In genomic region chr4:152676052-152676854, GRCh38 we compare ENCODE assay signal across 15 cellular contexts. TPM values are rescaled to one million over a fixed set of nuclear protein-coding genes. Genes with fewer than 3 reads are reported as not detected.
DNase-seq lines count a peak whose midpoint lies in the region; ATAC-seq and TF ChIP-seq lines count a peak whose summit lies in the region.
"Had no signal": no experiment of that assay in that cellular context is flagged by ENCODE, and none has a peak within 500 bp of the region (broad histone marks: within the 10 kb centered on the region; RNA-seq: fewer than 3 reads in every experiment).

No MANE protein-coding gene starts in this region.

- no peaks in the 10 kb centered on the region for H3K9me2 ChIP-seq in hepatocyte (replicated peaks; ENCODE audit: insufficient read depth)

- no peak for TF ChIP-seq POLR2A in prostate gland (IDR thresholded peaks at IDR 0.05)

- peak overlapping the region in 1 of 2 donors; percentile 51 for H3K27ac Mint-ChIP-seq in natural killer cell treated with Interleukin-12 subunit alpha and Interleukin-12 subunit beta and Interleukin-15 and Interleukin-18, amount 100 ng/mL, for 72 hours
- no peak overlapping the region for H3K27ac Mint-ChIP-seq in natural killer cell
- H3K27ac Mint-ChIP-seq in activated B cell treated with CpG ODN at 0.5 μM for 24 hours: peak overlapping the region; percentile 89

- TF ChIP-seq CTCF in natural killer cell (IDR thresholded peaks at IDR 0.05): no peak
- no peak for TF ChIP-seq CTCF in activated B cell treated with CpG ODN at 0.5 μM for 24 hours (IDR thresholded peaks at IDR 0.05)
- no peak for TF ChIP-seq CTCF in prostate gland (IDR thresholded peaks at IDR 0.05)
- no peak for TF ChIP-seq CTCF in hepatocyte (IDR thresholded peaks at IDR 0.05; ENCODE audit: poor library complexity)

- intact Hi-C loops in natural killer cell (cut with micrococcal nuclease): no loop called here
- intact Hi-C loops in activated B cell treated with CpG ODN at 0.5 μM for 24 hours (cut with micrococcal nuclease): loop anchor here (1.0 to 5.0 kb wide), 4 partner anchors 13 to 101 kb away; partner anchors contain the start of genes ARFIP1 and TIGD4
- intact Hi-C loops in prostate gland (cut with DNase I): no loop called here

- H4K20me1 ChIP-seq in hepatocyte (ENCODE audit: insufficient read depth, poor library complexity, severe bottlenecking): no peaks in the 10 kb centered on the region

- no peaks in the 10 kb centered on the region for H3K27me3 Mint-ChIP-seq in natural killer cell treated with Interleukin-12 subunit alpha and Interleukin-12 subunit beta and Interleukin-15 and Interleukin-18, amount 100 ng/mL, for 72 hours
- H3K27me3 Mint-ChIP-seq in natural killer cell (ENCODE audit: low read depth in 2 of 2) (no peaks in the 10 kb centered on the region), activated B cell treated with CpG ODN at 0.5 μM for 24 hours (no peaks in the 10 kb centered on the region)

- H3K27me3 ChIP-seq in prostate gland (replicated peaks; ENCODE audit: insufficient read depth): no peaks in the 10 kb centered on the region
- peaks cover 2% of the 10 kb centered on the region for H3K27me3 ChIP-seq in hepatocyte
- H3K27me3 ChIP-seq: upper lobe of left lung had no signal

- peaks cover 19 to 38% of the 10 kb centered on the region in 2 donors for H3K4me1 Mint-ChIP-seq in natural killer cell treated with Interleukin-12 subunit alpha and Interleukin-12 subunit beta and Interleukin-15 and Interleukin-18, amount 100 ng/mL, for 72 hours (ENCODE audit: low read depth in 2 of 2)
- H3K4me1 Mint-ChIP-seq in natural killer cell (peaks cover 12 to 32% of the 10 kb centered on the region in 2 donors), activated B cell treated with CpG ODN at 0.5 μM for 24 hours (peaks cover 83% of the 10 kb centered on the region)

- H3K4me3 ChIP-seq in prostate gland (no peak overlapping the region), hepatocyte (no peak overlapping the region)
- H3K4me3 ChIP-seq: skin epidermis, upper lobe of left lung had no signal

- H3K9me3 Mint-ChIP-seq in natural killer cell treated with Interleukin-12 subunit alpha and Interleukin-12 subunit beta and Interleukin-15 and Interleukin-18, amount 100 ng/mL, for 72 hours: no peaks in the 10 kb centered on the region
- H3K9me3 Mint-ChIP-seq in natural killer cell (no peaks in the 10 kb centered on the region), activated B cell treated with CpG ODN at 0.5 μM for 24 hours (no peaks in the 10 kb centered on the region)
- H3K9me3 Mint-ChIP-seq: H9 had no signal

- H3K36me3 ChIP-seq in prostate gland (no peaks in the 10 kb centered on the region), hepatocyte (replicated peaks; ENCODE audit: insufficient read depth, low read depth) (no peaks in the 10 kb centered on the region)
- H3K36me3 ChIP-seq: upper lobe of left lung had no signal

- H3K4me3 Mint-ChIP-seq in natural killer cell treated with Interleukin-12 subunit alpha and Interleukin-12 subunit beta and Interleukin-15 and Interleukin-18, amount 100 ng/mL, for 72 hours: peak overlapping the region; percentile 40
- no peak overlapping the region for H3K4me3 Mint-ChIP-seq in natural killer cell
- peak overlapping the region; percentile 75 for H3K4me3 Mint-ChIP-seq in activated B cell treated with CpG ODN at 0.5 μM for 24 hours
- H3K4me3 Mint-ChIP-seq: H9 had no signal

- no peaks in the 10 kb centered on the region for H3K79me2 ChIP-seq in hepatocyte

- no peak for DNase-seq in natural killer cell treated with Interleukin-12 subunit alpha and Interleukin-12 subunit beta and Interleukin-15 and Interleukin-18, amount 100 ng/mL, for 72 hours (ENCODE audit: low spot score)
- DNase-seq in natural killer cell (no peak), activated B cell treated with CpG ODN at 0.5 μM for 24 hours (no peak), prostate gland (ENCODE audit: low spot score) (no peak), NCI-H2029 treated with DMSO at 0.1 percent for 48 hours (lab: John Stamatoyannopoulos, UW) (no peak), EL (no peak), hepatocyte (ENCODE audit: low spot score) (no peak)
- DNase-seq: amniotic stem cell, cortex of kidney, H9, RPMI8226, T-helper 9 cell, upper lobe of left lung had no signal

- no peak overlapping the region for H3K4me2 ChIP-seq in hepatocyte

- H3K27ac ChIP-seq in prostate gland (no peak overlapping the region), hepatocyte (no peak overlapping the region)
- H3K27ac ChIP-seq: upper lobe of left lung had no signal

- CTCF ChIA-PET in activated B cell treated with CpG ODN at 0.5 μM for 24 hours (lab: Charles Lee): interaction anchor here (0.7 to 4.3 kb wide), 11 partner anchors 8 to 175 kb away, joined by 3 to 27 read pairs (median 4); no protein-coding TSS in a partner anchor

- H3K4me1 ChIP-seq in prostate gland (replicated peaks) (no peaks in the 10 kb centered on the region), hepatocyte (ENCODE audit: insufficient read depth) (no peaks in the 10 kb centered on the region)

- no peak overlapping the region for H2AFZ ChIP-seq in hepatocyte

- WGBS in prostate gland: 72% methylated on average over 3 of the region's 3 CpGs
- WGBS in hepatocyte (ENCODE audit: low lambda C conversion rate, missing lambda C conversion rate): 81% methylated on average over 3 of the region's 3 CpGs

- H3K36me3 Mint-ChIP-seq in natural killer cell treated with Interleukin-12 subunit alpha and Interleukin-12 subunit beta and Interleukin-15 and Interleukin-18, amount 100 ng/mL, for 72 hours: no peaks in the 10 kb centered on the region
- H3K36me3 Mint-ChIP-seq in natural killer cell (no peaks in the 10 kb centered on the region), activated B cell treated with CpG ODN at 0.5 μM for 24 hours (ENCODE audit: low read depth) (peaks cover 32% of the 10 kb centered on the region)

- POLR2A ChIA-PET in activated B cell treated with CpG ODN at 0.5 μM for 24 hours (lab: Charles Lee): interaction anchor here (0.7 to 10.1 kb wide), 11 partner anchors 7 to 451 kb away, joined by 3 to 152 read pairs (median 5); partner anchors contain the start of gene FBXW7

- H3K9me3 ChIP-seq in prostate gland (no peaks in the 10 kb centered on the region), hepatocyte (ENCODE audit: low read depth) (no peaks in the 10 kb centered on the region)
- H3K9me3 ChIP-seq: upper lobe of left lung had no signal

- ATAC-seq in natural killer cell treated with Interleukin-12 subunit alpha and Interleukin-12 subunit beta and Interleukin-15 and Interleukin-18, amount 100 ng/mL, for 72 hours: no peak
- no peak for ATAC-seq in natural killer cell
- ATAC-seq in HG02623 (IDR thresholded peaks at IDR 0.05; ENCODE audit: unreplicated experiment): peak; percentile 40
- peak; percentile 23 for ATAC-seq in activated B cell treated with CpG ODN at 0.5 μM for 24 hours (ENCODE audit: low read depth)

RNA-seq across cellular contexts. Expression of gene TMEM154, which starts 3.5 kb away (rescaled TPM):
- total RNA-seq in natural killer cell treated with Interleukin-12 subunit alpha and Interleukin-12 subunit beta and Interleukin-15 and Interleukin-18, amount 100 ng/mL, for 72 hours: 10 to 100 TPM; 14.9 to 23.2 TPM
- total RNA-seq in natural killer cell (10 to 100 TPM in 2 of 3 donors, 1 to 10 TPM in 1; 9.8 to 45.4 (median 10.5) TPM), activated B cell treated with CpG ODN at 0.5 μM for 24 hours (47.5 and 59.9 TPM in 2 replicates), prostate gland (1 to 10 TPM; 2.6 to 2.7 TPM), hepatocyte (1.2 and 1.7 TPM in 2 replicates)
- 0.36 and 6.8 TPM in 2 replicates for polyA plus RNA-seq in hepatocyte

Comparison
In these comparisons a context has a peak if more than half of its experiments do, and no peak if none do; other contexts are left out.
1. ATAC-seq: peak in HG02623 (single experiment) and activated B cell treated with CpG ODN at 0.5 μM for 24 hours (single experiment); none in natural killer cell treated with Interleukin-12 subunit alpha and Interleukin-12 subunit beta and Interleukin-15 and Interleukin-18, amount 100 ng/mL, for 72 hours (0 of 2) and natural killer cell (0 of 3).